In genomic region chr13:111130111-111130508, GRCh38 we compare ENCODE assay signal across 19 cellular contexts. TPM values are rescaled to one million over a fixed set of nuclear protein-coding genes. Genes with fewer than 3 reads are reported as not detected.
DNase-seq lines count a peak whose midpoint lies in the region; ATAC-seq, FAIRE-seq and TF ChIP-seq lines count a peak whose summit lies in the region.
"Had no signal": no experiment of that assay in that cellular context is flagged by ENCODE, and none has a peak within 500 bp of the region (broad histone marks: within the 10 kb centered on the region; RNA-seq: fewer than 3 reads in every experiment).

No MANE protein-coding gene starts in this region.

- no peak for TF ChIP-seq POLR2A in GM12892 (IDR thresholded peaks at IDR 0.05; ENCODE audit: low read depth, low read length)

- H3K4me1 Mint-ChIP-seq in nephron (peaks cover 40% of the 10 kb centered on the region), immature natural killer cell (no peaks in the 10 kb centered on the region)

- peak; percentile 85 for FAIRE-seq in GM12892 (lab: Jason Lieb, UNC)
- FAIRE-seq: A549, D721Med, H1, K562 had no signal

- H3K27me3 Mint-ChIP-seq in nephron (ENCODE audit: low read depth), result no peaks in the 10 kb centered on the region
- peaks cover 0 to 9% (median 7%) of the 10 kb centered on the region in 3 donors for H3K27me3 Mint-ChIP-seq in immature natural killer cell (ENCODE audit: low read depth in 3 of 3)

- H3K27ac Mint-ChIP-seq in nephron (peak overlapping the region; percentile 29 to 57 (median 41)), immature natural killer cell (no peak overlapping the region)
- H3K27ac Mint-ChIP-seq: T-helper 1 cell treated with Interleukin-12 subunit alpha and Interleukin-12 subunit beta and Interleukin-4 antibody, amounts not matched to agents 30 μg/mL and 1 μg/mL, for 36 hours had no signal

- H3K9me3 Mint-ChIP-seq in nephron (peaks cover 2% of the 10 kb centered on the region), immature natural killer cell (no peaks in the 10 kb centered on the region)
- H3K9me3 Mint-ChIP-seq: T-helper 1 cell treated with Interleukin-12 subunit alpha and Interleukin-12 subunit beta and Interleukin-4 antibody, amounts not matched to agents 30 μg/mL and 1 μg/mL, for 36 hours had no signal

- H3K36me3 Mint-ChIP-seq in nephron (ENCODE audit: low read depth), result peaks cover 8% of the 10 kb centered on the region
- H3K36me3 Mint-ChIP-seq in immature natural killer cell, result no peaks in the 10 kb centered on the region

- DNase-seq in GM12892 (ENCODE audit: insufficient read length), result no peak
- DNase-seq in DMS114 treated with DMSO at 0.1 percent for 48 hours (lab: John Stamatoyannopoulos, UW; ENCODE audit: unreplicated experiment), result no peak
- DNase-seq in immature natural killer cell, result no peak
- DNase-seq: DMS79, NCI-H187, NCI-H2107, NCI-H524, PC-9, SJCRH30 had no signal

- H3K4me3 Mint-ChIP-seq in nephron (peak overlapping the region in 1 of 3 experiments; percentile 7), immature natural killer cell (no peak overlapping the region)
- H3K4me3 Mint-ChIP-seq: T-helper 1 cell treated with Interleukin-12 subunit alpha and Interleukin-12 subunit beta and Interleukin-4 antibody, amounts not matched to agents 30 μg/mL and 1 μg/mL, for 36 hours had no signal

- ATAC-seq in GM19452 (IDR thresholded peaks at IDR 0.05; ENCODE audit: unreplicated experiment), result peak; percentile 13
- ATAC-seq in HG02973 (IDR thresholded peaks at IDR 0.05; ENCODE audit: unreplicated experiment), result peak; percentile 4
- ATAC-seq in HG03442 (IDR thresholded peaks at IDR 0.05; ENCODE audit: unreplicated experiment), result no peak
- no peak for ATAC-seq in HG03460 (IDR thresholded peaks at IDR 0.05; ENCODE audit: unreplicated experiment)
- ATAC-seq: A549, K562 had no signal

- no peak for TF ChIP-seq CTCF in nephron (IDR thresholded peaks at IDR 0.05; ENCODE audit: unreplicated experiment in 3 of 3)

RNA-seq across cellular contexts. Expression of gene ARHGEF7, which starts 15.0 kb away (rescaled TPM):
- 52.8 TPM for polyA plus RNA-seq in GM12892 (2012; ENCODE audit: missing spikeins)
- polyA plus RNA-seq in immature natural killer cell, result 10 to 100 TPM in 1 of 3 donors, 1 to 10 TPM in 2; 7.8 to 16.4 (median 7.9) TPM

Comparison
In these comparisons a context has a peak if more than half of its experiments do, and no peak if none do; other contexts are left out.
1. ATAC-seq: peak in GM19452 (single experiment) and HG02973 (single experiment); none in HG03442 (single experiment) and HG03460 (single experiment).
2. H3K27ac Mint-ChIP-seq: peak in nephron (3 of 3); none in immature natural killer cell (0 of 6).